15 cellular contexts compared by ENCODE assay signal in genomic region chr10:12405342-12406320, GRCh38. TPM values are rescaled to one million over a fixed set of nuclear protein-coding genes. Genes with fewer than 3 reads are reported as not detected.
DNase-seq lines count a peak whose midpoint lies in the region; ATAC-seq, FAIRE-seq and TF ChIP-seq lines count a peak whose summit lies in the region.
"Had no signal": no experiment of that assay in that cellular context is flagged by ENCODE, and none has a peak within 500 bp of the region (broad histone marks: within the 10 kb centered on the region; RNA-seq: fewer than 3 reads in every experiment).

No MANE protein-coding gene starts in this region.

- H4K20me1 ChIP-seq in GM12878 (ENCODE audit: control insufficient read depth, insufficient read depth) = no peaks in the 10 kb centered on the region

- RAD21 ChIA-PET in GM12878 (lab: Charles Lee; ENCODE audit: unreplicated experiment) = interaction anchor here (1.0 to 2.6 kb wide), 6 partner anchors 52 to 191 kb away, joined by 3 to 9 read pairs (median 4); no protein-coding TSS in a partner anchor

- TF ChIP-seq POLR2A in GM12878 (IDR thresholded peaks at IDR 0.05; ENCODE audit: low read depth, low read length) = no peak

- H3K9ac ChIP-seq in GM12878 (ENCODE audit: control insufficient read depth, insufficient read depth, low read length) (no peak overlapping the region), mucosa of rectum (ENCODE audit: low read depth in 1 of 2, low read length in 2 of 2) (no peak overlapping the region)

- H3K36me3 ChIP-seq in GM12878 (ENCODE audit: control insufficient read depth in 2 of 2, insufficient read depth in 2 of 2, low read length in 1 of 2) (peaks cover 0 to 3% of the 10 kb centered on the region in 2 experiments; a peak in 1 of 4 replicates), mucosa of rectum (ENCODE audit: control insufficient read depth in 2 of 2, insufficient read depth in 2 of 2, low read length in 2 of 2) (no peaks in the 10 kb centered on the region), HAP-1 (replicated peaks) (no peaks in the 10 kb centered on the region)

- POLR2A ChIA-PET in GM12878 (lab: Charles Lee) = interaction anchor here (0.6 to 1.6 kb wide), 2 partner anchors 9 to 45 kb away, joined by 3 read pairs; no protein-coding TSS in a partner anchor

- 92% methylated on average over 24 of the region's 24 CpGs for WGBS in GM12878 (ENCODE audit: insufficient coverage, insufficient replicate concordance, low lambda C conversion rate, missing lambda C conversion rate)

- no peak for TF ChIP-seq RAD21 in GM12878 (IDR thresholded peaks at IDR 0.05; ENCODE audit: insufficient read depth, low read depth, low read length)

- SMC1A ChIA-PET in GM12878 (lab: Charles Lee; ENCODE audit: uncharacterized antibody, unreplicated experiment) = interaction anchor here (0.6 to 2.7 kb wide), 11 partner anchors 9 to 302 kb away, joined by 3 to 8 read pairs (median 4); no protein-coding TSS in a partner anchor

- no peak overlapping the region for H2AFZ ChIP-seq in GM12878 (ENCODE audit: control insufficient read depth, low read depth, low read length)

- H3K9me3 ChIP-seq in GM12878 (replicated peaks; ENCODE audit: control insufficient read depth, insufficient read depth, low read length) (no peaks in the 10 kb centered on the region), mucosa of rectum (ENCODE audit: control insufficient read depth in 2 of 2, low read length in 2 of 2) (no peaks in the 10 kb centered on the region), HAP-1 (no peaks in the 10 kb centered on the region)

- ATAC-seq in GM12878 = no peak

- H3K4me1 ChIP-seq in GM12878 (ENCODE audit: control insufficient read depth, insufficient read depth, low read length) (no peaks in the 10 kb centered on the region), mucosa of rectum (ENCODE audit: control insufficient read depth in 2 of 2, insufficient read depth in 2 of 2, low read length in 2 of 2) (peaks cover 3 to 11% of the 10 kb centered on the region in 2 donors), HAP-1 (no peaks in the 10 kb centered on the region)

- no peak for TF ChIP-seq CTCF in GM12878 (IDR thresholded peaks at IDR 0.05 in 2 of 3, conservative IDR thresholded peaks at IDR 0.05 in 1 of 3; ENCODE audit: control insufficient read depth in 2 of 3, extremely low read depth in 1 of 3, insufficient read depth in 1 of 3, low read depth in 3 of 3, low read length in 3 of 3)

- intact Hi-C loops in GM12878 (cut with micrococcal nuclease; ENCODE audit: unreplicated experiment) = no loop called here

- H3K27me3 ChIP-seq in GM12878 (replicated peaks in 1 of 2; ENCODE audit: control insufficient read depth in 2 of 2, insufficient read depth in 2 of 2, low read length in 1 of 2) (no peaks in the 10 kb centered on the region), mucosa of rectum (ENCODE audit: control insufficient read depth in 2 of 2, insufficient read depth in 2 of 2, low read length in 2 of 2) (no peaks in the 10 kb centered on the region), HAP-1 (ENCODE audit: low read depth) (no peaks in the 10 kb centered on the region)

- H3K4me2 ChIP-seq in GM12878 (ENCODE audit: control insufficient read depth, insufficient read depth) = no peak overlapping the region

- FAIRE-seq in GM12878 (lab: Jason Lieb, UNC) = no peak
- FAIRE-seq: endothelial cell of umbilical vein had no signal

- no peak for TF ChIP-seq EP300 in GM12878 (IDR thresholded peaks at IDR 0.05; ENCODE audit: borderline replicate concordance in 1 of 2, control insufficient read depth in 1 of 2, low read depth in 2 of 2, low read length in 2 of 2)

- TSS peak; percentile 18 for BruUV-seq in GM12878 (replicated peaks; lab: Mats Ljungman, UMichigan)

- H3K79me2 ChIP-seq in GM12878 (ENCODE audit: control insufficient read depth, insufficient read depth, low read length) = no peaks in the 10 kb centered on the region

- DNase-seq in DMS153 treated with DMSO at 0.1 percent for 48 hours (lab: John Stamatoyannopoulos, UW; ENCODE audit: unreplicated experiment) = peak; percentile 56
- DNase-seq in NCI-H2029 (lab: John Stamatoyannopoulos, UW) = peak; percentile 37
- DNase-seq in GM12878 (ENCODE audit: low read depth, low spot score) = no peak
- DNase-seq in activated CD4-positive, alpha-beta T cell treated with anti-CD3 and anti-CD28 coated beads for 48 hours = no peak
- DNase-seq in HAP-1 (ENCODE audit: low spot score in 2 of 2) = no peak
- DNase-seq in NCI-H526 (lab: John Stamatoyannopoulos, UW) = no peak
- DNase-seq in EL = no peak
- DNase-seq: amniotic stem cell; CD8-positive, alpha-beta memory T cell; NCI-H446 treated with DMSO at 0.1 percent for 48 hours; nephron progenitor cell; stimulated activated naive CD4-positive, alpha-beta T cell treated with Interleukin-2 at 50 U/mL for 16 hours; SW 1271 had no signal

- no peak overlapping the region for H3K4me3 ChIP-seq in GM12878
- H3K4me3 ChIP-seq in mucosa of rectum (ENCODE audit: low read length in 2 of 2) = peak overlapping the region; percentile 2 to 11
- H3K4me3 ChIP-seq in HAP-1 = no peak overlapping the region

- CTCF ChIA-PET in GM12878 (lab: Yijun Ruan, JAX) = interaction anchor here (0.6 to 2.4 kb wide), 6 partner anchors 15 to 377 kb away, joined by 3 to 8 read pairs (median 4); no protein-coding TSS in a partner anchor

- no peak overlapping the region for H3K27ac ChIP-seq in GM12878 (ENCODE audit: control insufficient read depth, insufficient read depth)
- no peak overlapping the region for H3K27ac ChIP-seq in mucosa of rectum (ENCODE audit: low read depth in 2 of 2, low read length in 2 of 2)

- in situ Hi-C loops in GM12878 (cut with MboI) = no loop called here
- in situ Hi-C loops in HAP-1 (cut with MboI; ENCODE audit: low sequenced_read_pairs) = no loop called here

TF ChIP-seq in GM12878, 131 proteins besides CTCF, POLR2A, EP300 and RAD21:
- TF ChIP-seq MTA2 (IDR thresholded peaks at IDR 0.05; ENCODE audit: low read depth) (peak; percentile 62; the same call in 1 of the 2 replicates), JUND (IDR thresholded peaks at IDR 0.05; ENCODE audit: low read depth, low read length) (0 out of 2 replicates have a peak, but pooled peaks have one; percentile 7), ZNF592 (IDR thresholded peaks at IDR 0.05) (no peak), RUNX3 (IDR thresholded peaks at IDR 0.05; ENCODE audit: low read length) (no peak), IKZF2 (IDR thresholded peaks at IDR 0.05) (0 out of 4 replicates have a peak, but pooled peaks of 1 of the 2 experiments have one; percentile 1)

RNA-seq across cellular contexts. Expression of gene CAMK1D, which starts 56.3 kb away (rescaled TPM):
- total RNA-seq in GM12878 (2013; cell fraction: nucleolus; rRNA removed) = 70.4 and 80.7 TPM in 2 replicates
- 12.3 and 14.2 TPM in 2 replicates for total RNA-seq in GM12878 (2014; rRNA removed)
- 14.6 and 15.0 TPM in 2 replicates for total RNA-seq in GM12878 (2014; rRNA removed; fragmentation: Illumina TruSeq; extraction: Trizol)
- 35.5 and 37.0 TPM in 2 replicates for total RNA-seq in GM12878 (2021)
- 10.3 TPM for polyA plus RNA-seq in GM12878 (2011; ENCODE audit: low read depth)
- 12.3 and 14.4 TPM in 2 replicates for polyA plus RNA-seq in GM12878 (2011; rRNA removed)
- 11.2 and 14.2 TPM in 2 replicates for polyA plus RNA-seq in GM12878 (2011; cell fraction: cytosol; rRNA removed)
- polyA plus RNA-seq in GM12878 (2011; cell fraction: nucleus; rRNA removed) = 11.2 and 12.9 TPM in 2 replicates
- 13.4 and 15.8 TPM in 2 replicates for polyA plus RNA-seq in GM12878 (2012)
- polyA plus RNA-seq in GM12878 (2014; fragmentation: Illumina TruSeq; extraction: Trizol) = 25.9 and 30.3 TPM in 2 replicates
- 1 to 10 TPM; 2.1 to 5.5 TPM for polyA plus RNA-seq in GM12878 (2014; fragmentation: Nextera tagmentation; extraction: Ambion mirVana)
- polyA plus RNA-seq in GM12878 (2014; rRNA removed) = 19.5 and 19.6 TPM in 2 replicates
- polyA plus RNA-seq in GM12878 (2016; fragmentation: Nextera tagmentation; extraction: Ambion mirVana) = 10 to 100 TPM in 1 of 2 experiments, 1 to 10 TPM in 1; 3.5 to 20.0 TPM
- polyA minus RNA-seq in GM12878 (2011; rRNA and poly(A)+ RNA removed) = 11.3 and 16.2 TPM in 2 replicates
- 4.8 and 6.5 TPM in 2 replicates for polyA minus RNA-seq in GM12878 (2011; cell fraction: cytosol; rRNA and poly(A)+ RNA removed)
- polyA minus RNA-seq in GM12878 (2011; cell fraction: nucleus; rRNA and poly(A)+ RNA removed) = 3.9 and 5.7 TPM in 2 replicates

Comparison
In these comparisons a context has a peak if more than half of its experiments do, and no peak if none do; other contexts are left out.
1. DNase-seq: peak in DMS153 treated with DMSO at 0.1 percent for 48 hours (single experiment) and NCI-H2029 (single experiment); none in GM12878 (single experiment), activated CD4-positive, alpha-beta T cell treated with anti-CD3 and anti-CD28 coated beads for 48 hours (single experiment), HAP-1 (0 of 2), NCI-H526 (0 of 2) and EL (single experiment).
2. H3K4me3 ChIP-seq: peak in mucosa of rectum (2 of 2); none in GM12878 (single experiment) and HAP-1 (single experiment).